16 cellular contexts compared by ENCODE assay signal in the genomic region with DNA sequence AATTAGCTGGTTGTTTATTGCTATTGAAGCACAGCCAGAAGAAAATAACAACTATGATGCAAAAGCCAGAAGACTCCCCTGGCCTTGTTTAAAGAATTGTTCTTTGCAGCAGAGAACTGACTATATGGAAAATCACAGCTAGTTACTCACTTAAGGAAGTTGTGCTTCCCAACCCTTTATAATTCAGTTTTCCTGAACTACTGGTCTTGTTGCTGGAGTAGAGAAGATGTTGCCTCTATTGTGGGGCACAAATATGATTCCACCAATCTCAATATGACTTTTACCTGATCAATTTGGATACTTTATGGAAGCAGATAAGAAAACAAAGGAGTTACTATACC.
"Had no signal": no experiment of that assay in that cellular context is flagged by ENCODE, and none has a peak within 500 bp of the region (broad histone marks: within the 10 kb centered on the region; RNA-seq: fewer than 3 reads in every experiment).

No MANE protein-coding gene starts in this region.

- DNase-seq: activated CD4-positive, alpha-beta T cell treated with anti-CD3 and anti-CD28 coated beads, Interleukin-2, amount 10 ng/mL, durations not matched to agents 7 days and 5 days; activated CD4-positive, CD25-positive, alpha-beta regulatory T cell; activated naive CD4-positive, alpha-beta T cell treated with anti-CD3 and anti-CD28 coated beads, Interleukin-2, amount 50 U/mL, for 16 hours; activated T-cell treated with anti-CD3 and anti-CD28 coated beads, Interleukin-2, amount 50 U/mL, for 1 hour; adrenal gland; cerebellar nuclear complex; effector memory CD8-positive, alpha-beta T cell; head of caudate nucleus; islet precursor cell; naive B cell; right cardiac atrium; spleen; stimulated activated CD4-positive, alpha-beta T cell treated with anti-CD3 and anti-CD28 coated beads, Interleukin-1b, Interleukin-23, amount 100 ng/mL, for 48 hours; transverse colon had no signal

- H3K9me3 ChIP-seq: adrenal gland, neutrophil, spleen, transverse colon had no signal

- H3K4me1 ChIP-seq: adrenal gland, spleen had no signal

- H3K27me3 ChIP-seq: adrenal gland, neutrophil, spleen, transverse colon had no signal

- ATAC-seq: effector memory CD8-positive, alpha-beta T cell; right cardiac atrium; stimulated activated memory B cell treated with anti-CD40 and anti-IgM and Interleukin-4, amounts not matched to agents 10 μg/mL and 1 μg/mL and 100 μg/mL, for 72 hours had no signal

- H3K36me3 ChIP-seq: adrenal gland, neutrophil, spleen, transverse colon had no signal

- H3K27ac ChIP-seq: adrenal gland, neutrophil, spleen, transverse colon had no signal

- H3K4me3 ChIP-seq: adrenal gland, spleen, transverse colon had no signal
